ENCODE assay signal across 25 cellular contexts in genomic region chr14:23604675-23605170, GRCh38. TPM values are rescaled to one million over a fixed set of nuclear protein-coding genes. Genes with fewer than 3 reads are reported as not detected.
"Had no signal": no experiment of that assay in that cellular context is flagged by ENCODE, and none has a peak within 500 bp of the region (broad histone marks: within the 10 kb centered on the region; RNA-seq: fewer than 3 reads in every experiment).

No MANE protein-coding gene starts in this region.

- ATAC-seq: HepG2 had no signal

- H3K36me3 ChIP-seq: MG63 had no signal

- H3K4me3 ChIP-seq: MG63 had no signal

- H3K27me3 ChIP-seq: MG63 had no signal

- H3K9ac ChIP-seq: SK-N-SH had no signal

- FAIRE-seq: HepG2, RCC 7860 had no signal

- H3K9me3 ChIP-seq: SK-N-SH had no signal

- DNase-seq: IMR-90, Karpas-422, KG1, MG63, NCI-H1092, NCI-H1105 treated with DMSO at 0.1 percent for 48 hours, NCI-H1417 treated with DMSO at 0.1 percent for 48 hours, NCI-H146, NCI-H1694 treated with DMSO at 0.1 percent for 48 hours, NCI-H1930, NCI-H2081 treated with DMSO at 0.1 percent for 48 hours, NCI-H2171, NCI-H226, NCI-H446, NCI-H510A, NCI-H524 treated with DMSO at 0.1 percent for 48 hours, NCI-H69, NCI-H774, Right ventricle myocardium superior, RPMI8226, SIG-M5, SK-N-SH had no signal

- H3K4me2 ChIP-seq: SK-N-SH had no signal

RNA-seq across cellular contexts. Expression of gene JPH4, which starts 26.1 kb away (rescaled TPM):
- total RNA-seq: IMR-90, SK-MEL-5 had no signal
- polyA plus RNA-seq: IMR-90 had no signal

RNA-seq across cellular contexts. Expression of gene DHRS2, which starts 31.4 kb away (rescaled TPM):
- total RNA-seq: Right ventricle myocardium superior had no signal

RNA-seq across cellular contexts. Expression of gene ZFHX2, which starts 53.2 kb away (rescaled TPM):
- total RNA-seq: SK-MEL-5 had no signal
